In genomic region chr20:50227506-50227905, GRCh38 we compare ENCODE assay signal across 17 cellular contexts. TPM values are rescaled to one million over a fixed set of nuclear protein-coding genes. Genes with fewer than 3 reads are reported as not detected.
DNase-seq lines count a peak whose midpoint lies in the region; ATAC-seq and TF ChIP-seq lines count a peak whose summit lies in the region.
"Had no signal": no experiment of that assay in that cellular context is flagged by ENCODE, and none has a peak within 500 bp of the region (broad histone marks: within the 10 kb centered on the region; RNA-seq: fewer than 3 reads in every experiment).

No MANE protein-coding gene starts in this region.

- CTCF ChIA-PET in activated CD8-positive, alpha-beta T cell treated with anti-CD3 and anti-CD28 coated beads for 36 hours (lab: Charles Lee): no interaction called here
- CTCF ChIA-PET in activated CD8-positive, alpha-beta T cell treated with anti-CD3 and anti-CD28 coated beads, Interleukin-2, amount 10 ng/mL, durations not matched to agents 7 days and 5 days (lab: Charles Lee): no interaction called here
- CTCF ChIA-PET in IMR-90 (lab: Yijun Ruan, JAX): interaction anchor here (0.7 to 1.3 kb wide), 2 partner anchors 11 to 29 kb away, joined by 3 to 5 read pairs; no protein-coding TSS in a partner anchor

- in situ Hi-C loops in IMR-90 (cut with MboI; ENCODE audit: low sequenced_read_pairs): no loop called here

- no peaks in the 10 kb centered on the region for H3K36me3 Mint-ChIP-seq in activated CD8-positive, alpha-beta T cell treated with anti-CD3 and anti-CD28 coated beads for 36 hours (ENCODE audit: low read depth)
- H3K36me3 Mint-ChIP-seq in activated CD8-positive, alpha-beta T cell treated with anti-CD3 and anti-CD28 coated beads, Interleukin-2, amount 10 ng/mL, durations not matched to agents 7 days and 5 days (ENCODE audit: low read depth): no peaks in the 10 kb centered on the region

- POLR2A ChIA-PET in activated CD8-positive, alpha-beta T cell treated with anti-CD3 and anti-CD28 coated beads for 36 hours (lab: Charles Lee): no interaction called here
- POLR2A ChIA-PET in activated CD8-positive, alpha-beta T cell treated with anti-CD3 and anti-CD28 coated beads, Interleukin-2, amount 10 ng/mL, durations not matched to agents 7 days and 5 days (lab: Charles Lee): interaction anchor here (1.1 kb wide), 1 partner anchor 18 kb away, joined by 3 read pairs; no protein-coding TSS in a partner anchor
- POLR2A ChIA-PET in IMR-90 (lab: Charles Lee; ENCODE audit: unreplicated experiment): no interaction called here

- dilution Hi-C loops in IMR-90 (cut with HindIII; ENCODE audit: low sequenced_read_pairs, unreplicated experiment): no loop called here

- no peak overlapping the region for H3K27ac ChIP-seq in IMR-90 (ENCODE audit: insufficient read depth, low read length)
- H3K27ac ChIP-seq in foreskin keratinocyte: no peak overlapping the region
- H3K27ac ChIP-seq: BLaER1 had no signal

- no peak for TF ChIP-seq CTCF in activated CD8-positive, alpha-beta T cell treated with anti-CD3 and anti-CD28 coated beads for 36 hours (IDR thresholded peaks at IDR 0.05)
- TF ChIP-seq CTCF in IMR-90 (conservative IDR thresholded peaks at IDR 0.05; ENCODE audit: low read depth, low read length) (no peak), foreskin keratinocyte (conservative IDR thresholded peaks at IDR 0.05) (no peak)

- H3K79me1 ChIP-seq in IMR-90 (ENCODE audit: low read depth in 1 of 2, low read length in 2 of 2): peaks cover 0 to 6% of the 10 kb centered on the region in 2 experiments; a peak in 2 of 4 replicates

- H2BK20ac ChIP-seq in IMR-90 (ENCODE audit: low read depth, low read length): peak overlapping the region; percentile 86

- H3K27me3 ChIP-seq in IMR-90 (ENCODE audit: control insufficient read depth, insufficient read depth, low read length) (no peaks in the 10 kb centered on the region), foreskin keratinocyte (no peaks in the 10 kb centered on the region)
- H3K27me3 ChIP-seq: BLaER1 had no signal

- H4K20me1 ChIP-seq in IMR-90 (ENCODE audit: insufficient read depth, low read length): no peaks in the 10 kb centered on the region
- H4K20me1 ChIP-seq: BLaER1 had no signal

- H3K23ac ChIP-seq in IMR-90 (ENCODE audit: low read depth, low read length): peak overlapping the region; percentile 52; the same call in 1 of the 2 replicates

- no peak overlapping the region for H3K4me2 ChIP-seq in IMR-90 (ENCODE audit: low read depth, low read length)

- no peak overlapping the region for H3K9ac ChIP-seq in IMR-90 (ENCODE audit: low read depth, low read length)
- H3K9ac ChIP-seq: BLaER1 had no signal

- no peak overlapping the region for H3K4me3 Mint-ChIP-seq in activated CD8-positive, alpha-beta T cell treated with anti-CD3 and anti-CD28 coated beads for 36 hours
- no peak overlapping the region for H3K4me3 Mint-ChIP-seq in activated CD8-positive, alpha-beta T cell treated with anti-CD3 and anti-CD28 coated beads, Interleukin-2, amount 10 ng/mL, durations not matched to agents 7 days and 5 days
- H3K4me3 Mint-ChIP-seq in stimulated activated naive CD8-positive, alpha-beta T cell treated with anti-CD3 and anti-CD28 coated beads, Interleukin-15, amount 100 ng/mL, for 72 hours: no peak overlapping the region

- TF ChIP-seq RAD21 in IMR-90 (IDR thresholded peaks at IDR 0.05; ENCODE audit: low read length): no peak

- no TSS peak for BruUV-seq in IMR-90 (replicated peaks; lab: Mats Ljungman, UMichigan)

- no peak overlapping the region for H3K56ac ChIP-seq in IMR-90 (ENCODE audit: extremely low read depth, insufficient read depth, low read length)

- peak overlapping the region; percentile 19 for H2BK5ac ChIP-seq in IMR-90 (ENCODE audit: low read depth, low read length, poor library complexity, severe bottlenecking)

- peaks cover 23% of the 10 kb centered on the region for H3K4me1 ChIP-seq in IMR-90 (ENCODE audit: control insufficient read depth, insufficient read depth, low read length)
- H3K4me1 ChIP-seq in foreskin keratinocyte: no peaks in the 10 kb centered on the region

- peaks cover 2% of the 10 kb centered on the region for H3K9me3 Mint-ChIP-seq in activated CD8-positive, alpha-beta T cell treated with anti-CD3 and anti-CD28 coated beads for 36 hours
- H3K9me3 Mint-ChIP-seq in activated CD8-positive, alpha-beta T cell treated with anti-CD3 and anti-CD28 coated beads, Interleukin-2, amount 10 ng/mL, durations not matched to agents 7 days and 5 days (ENCODE audit: insufficient read depth): no peaks in the 10 kb centered on the region
- peaks cover 0 to 5% of the 10 kb centered on the region in 2 donors for H3K9me3 Mint-ChIP-seq in stimulated activated naive CD8-positive, alpha-beta T cell treated with anti-CD3 and anti-CD28 coated beads, Interleukin-15, amount 100 ng/mL, for 72 hours

- H3K9me1 ChIP-seq in IMR-90 (ENCODE audit: insufficient read depth, low read length): peaks cover 25% of the 10 kb centered on the region

- intact Hi-C loops in activated CD8-positive, alpha-beta T cell treated with anti-CD3 and anti-CD28 coated beads for 36 hours (cut with micrococcal nuclease): no loop called here
- intact Hi-C loops in IMR-90 (cut with micrococcal nuclease) (no loop called here), left ventricle myocardium superior (cut with micrococcal nuclease) (no loop called here)

- peak; percentile 64 for ATAC-seq in activated CD8-positive, alpha-beta T cell treated with anti-CD3 and anti-CD28 coated beads for 36 hours
- no peak for ATAC-seq in activated CD8-positive, alpha-beta T cell treated with anti-CD3 and anti-CD28 coated beads, Interleukin-2, amount 10 ng/mL, durations not matched to agents 7 days and 5 days
- ATAC-seq in IMR-90 (ENCODE audit: low read depth) (no peak), foreskin keratinocyte (peak; percentile 55), GM21723 (IDR thresholded peaks at IDR 0.05; ENCODE audit: unreplicated experiment) (no peak), left ventricle myocardium superior (no peak)
- ATAC-seq in stimulated activated naive CD8-positive, alpha-beta T cell treated with anti-CD3 and anti-CD28 coated beads, Interleukin-15, amount 100 ng/mL, for 72 hours: peak; percentile 49

- H3K18ac ChIP-seq in IMR-90 (ENCODE audit: low read depth, low read length): peak overlapping the region; percentile 42

- peak overlapping the region; percentile 18 to 35; a peak in 2 of 4 replicates for H4K8ac ChIP-seq in IMR-90 (ENCODE audit: low read depth in 2 of 2, low read length in 2 of 2)

- peak overlapping the region; percentile 94 for H2BK120ac ChIP-seq in IMR-90 (ENCODE audit: low read depth, low read length)

- DNase-seq in activated CD8-positive, alpha-beta T cell treated with anti-CD3 and anti-CD28 coated beads for 36 hours: no peak
- DNase-seq in activated CD8-positive, alpha-beta T cell treated with anti-CD3 and anti-CD28 coated beads, Interleukin-2, amount 10 ng/mL, durations not matched to agents 7 days and 5 days: no peak
- DNase-seq in IMR-90 (peak; percentile 56), foreskin keratinocyte (no peak), HPDE6-E6E7 (ENCODE audit: extremely low spot score) (no peak), left ventricle myocardium superior (no peak)
- DNase-seq in stimulated activated naive CD8-positive, alpha-beta T cell treated with anti-CD3 and anti-CD28 coated beads, Interleukin-15, amount 100 ng/mL, for 72 hours: no peak
- DNase-seq: GF-D8, GOT3, KG1, NCI-H1092, NCI-H146, NCI-H2081, NCI-H510A, Right ventricle myocardium superior had no signal

- peak overlapping the region; percentile 44 for H2AK9ac ChIP-seq in IMR-90 (replicated peaks; ENCODE audit: low read depth, low read length, poor library complexity)

- H4K91ac ChIP-seq in IMR-90 (ENCODE audit: insufficient read depth, low read depth, low read length): peak overlapping the region; percentile 70

- TF ChIP-seq POLR2A in IMR-90 (IDR thresholded peaks at IDR 0.05; ENCODE audit: low read depth, low read length): no peak

- H4K5ac ChIP-seq in IMR-90 (ENCODE audit: low read depth, low read length): no peak overlapping the region

- WGBS in IMR-90 (ENCODE audit: extremely low coverage in 2 of 2, insufficient read length in 1 of 2), 2 experiments: no CpG with 5 or more reads among the region's 3 CpGs

- no peak overlapping the region for H3K4me3 ChIP-seq in IMR-90 (ENCODE audit: insufficient read depth, low read depth, low read length)
- H3K4me3 ChIP-seq: BLaER1 had no signal

- H3K27me3 Mint-ChIP-seq in activated CD8-positive, alpha-beta T cell treated with anti-CD3 and anti-CD28 coated beads for 36 hours: no peaks in the 10 kb centered on the region
- no peaks in the 10 kb centered on the region for H3K27me3 Mint-ChIP-seq in activated CD8-positive, alpha-beta T cell treated with anti-CD3 and anti-CD28 coated beads, Interleukin-2, amount 10 ng/mL, durations not matched to agents 7 days and 5 days (ENCODE audit: low read depth)
- no peaks in the 10 kb centered on the region for H3K27me3 Mint-ChIP-seq in stimulated activated naive CD8-positive, alpha-beta T cell treated with anti-CD3 and anti-CD28 coated beads, Interleukin-15, amount 100 ng/mL, for 72 hours

- H3K14ac ChIP-seq in IMR-90 (replicated peaks; ENCODE audit: low read depth, low read length): peak overlapping the region; percentile 91

- peaks cover 2% of the 10 kb centered on the region; the same call in 1 of the 2 replicates for H3K9me3 ChIP-seq in IMR-90 (ENCODE audit: control insufficient read depth, insufficient read depth, low read length)
- H3K9me3 ChIP-seq: BLaER1 had no signal

- H3K36me3 ChIP-seq in IMR-90 (ENCODE audit: control insufficient read depth, insufficient read depth, low read length): no peaks in the 10 kb centered on the region
- H3K36me3 ChIP-seq: BLaER1 had no signal

- peak overlapping the region; percentile 95 for H2AK5ac ChIP-seq in IMR-90 (ENCODE audit: low read depth, low read length)

- H3K4ac ChIP-seq in IMR-90 (ENCODE audit: low read depth, low read length): peak overlapping the region; percentile 90

- H2AFZ ChIP-seq in IMR-90 (replicated peaks; ENCODE audit: low read length, poor library complexity): peak overlapping the region; percentile 67

- H3K27ac Mint-ChIP-seq in activated CD8-positive, alpha-beta T cell treated with anti-CD3 and anti-CD28 coated beads for 36 hours: no peak overlapping the region
- H3K27ac Mint-ChIP-seq in activated CD8-positive, alpha-beta T cell treated with anti-CD3 and anti-CD28 coated beads, Interleukin-2, amount 10 ng/mL, durations not matched to agents 7 days and 5 days: no peak overlapping the region
- H3K27ac Mint-ChIP-seq in stimulated activated naive CD8-positive, alpha-beta T cell treated with anti-CD3 and anti-CD28 coated beads, Interleukin-15, amount 100 ng/mL, for 72 hours: peak overlapping the region in 1 of 2 donors; percentile 77

- peaks cover 18% of the 10 kb centered on the region for H3K4me1 Mint-ChIP-seq in activated CD8-positive, alpha-beta T cell treated with anti-CD3 and anti-CD28 coated beads for 36 hours (ENCODE audit: low read depth)
- peaks cover 25% of the 10 kb centered on the region for H3K4me1 Mint-ChIP-seq in activated CD8-positive, alpha-beta T cell treated with anti-CD3 and anti-CD28 coated beads, Interleukin-2, amount 10 ng/mL, durations not matched to agents 7 days and 5 days (ENCODE audit: low read depth)
- peaks cover 40% of the 10 kb centered on the region for H3K4me1 Mint-ChIP-seq in stimulated activated naive CD8-positive, alpha-beta T cell treated with anti-CD3 and anti-CD28 coated beads, Interleukin-15, amount 100 ng/mL, for 72 hours

- peak overlapping the region; percentile 97; the same call in 1 of the 3 replicates for H2BK15ac ChIP-seq in IMR-90 (ENCODE audit: low read depth, low read length)

RNA-seq across cellular contexts. Expression of gene CEBPB, which starts 36.9 kb away (rescaled TPM):
- total RNA-seq in activated CD8-positive, alpha-beta T cell treated with anti-CD3 and anti-CD28 coated beads for 36 hours: 10 to 100 TPM; 27.2 to 28.4 TPM
- 10 to 100 TPM; 28.8 to 32.0 TPM for total RNA-seq in activated CD8-positive, alpha-beta T cell treated with anti-CD3 and anti-CD28 coated beads, Interleukin-2, amount 10 ng/mL, durations not matched to agents 7 days and 5 days
- total RNA-seq in IMR-90 (2012; rRNA removed) (3.4 and 6.9 TPM in 2 replicates), foreskin keratinocyte (24.1 and 25.7 TPM in 2 replicates), left ventricle myocardium superior (59.4 TPM)
- polyA plus RNA-seq in IMR-90 (2012; rRNA removed) (17.4 and 33.6 TPM in 2 replicates), foreskin keratinocyte (31.9 and 32.3 TPM in 2 replicates)
- 18.5 and 103 TPM in 2 replicates for polyA plus RNA-seq in IMR-90 (2012; cell fraction: cytosol; rRNA removed)
- polyA plus RNA-seq in IMR-90 (2012; cell fraction: nucleus; rRNA removed; ENCODE audit: low replicate concordance): 98.3 and 167 TPM in 2 replicates

Comparison
In these comparisons a context has a peak if more than half of its experiments do, and no peak if none do; other contexts are left out.
1. ATAC-seq: peak in activated CD8-positive, alpha-beta T cell treated with anti-CD3 and anti-CD28 coated beads for 36 hours (single experiment), foreskin keratinocyte (single experiment) and stimulated activated naive CD8-positive, alpha-beta T cell treated with anti-CD3 and anti-CD28 coated beads, Interleukin-15, amount 100 ng/mL, for 72 hours (single experiment); none in activated CD8-positive, alpha-beta T cell treated with anti-CD3 and anti-CD28 coated beads, Interleukin-2, amount 10 ng/mL, durations not matched to agents 7 days and 5 days (single experiment), IMR-90 (single experiment), GM21723 (single experiment) and left ventricle myocardium superior (single experiment).